ENCODE assay signal across 27 cellular contexts in genomic region chr14:80979951-80980350, GRCh38. TPM values are rescaled to one million over a fixed set of nuclear protein-coding genes. Genes with fewer than 3 reads are reported as not detected.
"Had no signal": no experiment of that assay in that cellular context is flagged by ENCODE, and none has a peak within 500 bp of the region (broad histone marks: within the 10 kb centered on the region; RNA-seq: fewer than 3 reads in every experiment).

No MANE protein-coding gene starts in this region.

- H3K4me3 ChIP-seq: PC-9, Peyer's patch, SJCRH30 had no signal

- H3K27ac ChIP-seq: PC-9, Peyer's patch, SJCRH30 had no signal

- H3K36me3 ChIP-seq: Peyer's patch, SJCRH30 had no signal

- H3K9me3 ChIP-seq: Peyer's patch, SJCRH30 had no signal

- H3K4me2 ChIP-seq: PC-9 had no signal

- H2AFZ ChIP-seq: PC-9 had no signal

- H3K4me1 ChIP-seq: Peyer's patch, SJCRH30 had no signal

- ATAC-seq: HepG2, Right ventricle myocardium inferior, SK-N-SH treated with all-trans-retinoic acid at 6 μM for 48 hours had no signal

- DNase-seq: IMR-90, Kasumi-1, KG1, MV-4-11, NCI-H1048, NCI-H1105, NCI-H1417, NCI-H1436 treated with DMSO at 0.1 percent for 48 hours, NCI-H1694, NCI-H187 treated with DMSO at 0.1 percent for 48 hours, NCI-H2029 treated with DMSO at 0.1 percent for 48 hours, NCI-H2171 treated with DMSO at 0.1 percent for 48 hours, NCI-H345, NCI-H446 treated with DMSO at 0.1 percent for 48 hours, NCI-H510A treated with DMSO at 0.1 percent for 48 hours, NCI-H526, OCI-M1, PC-9, Peyer's patch, SHP77 treated with DMSO at 0.1 percent for 48 hours, SJCRH30 had no signal

- H3K27me3 ChIP-seq: Peyer's patch, SJCRH30 had no signal

RNA-seq across cellular contexts. Expression of gene TSHR, which starts 24.5 kb away (rescaled TPM):
- total RNA-seq: HepG2, HT1080, IMR-90, M059J, PC-9, Peyer's patch, Right ventricle myocardium inferior, RPMI7951 had no signal
